Comparison of ENCODE assay signal across 7 cellular contexts in genomic region chr19:47600246-47601179, GRCh38. TPM values are rescaled to one million over a fixed set of nuclear protein-coding genes. Genes with fewer than 3 reads are reported as not detected.
DNase-seq lines count a peak whose midpoint lies in the region; ATAC-seq and TF ChIP-seq lines count a peak whose summit lies in the region.

No MANE protein-coding gene starts in this region.

- peak overlapping the region; percentile 85 for H3K27ac ChIP-seq in hepatocyte

- no peaks in the 10 kb centered on the region for H3K79me2 ChIP-seq in hepatocyte

- no peaks in the 10 kb centered on the region for H3K27me3 ChIP-seq in hepatocyte

- 6% methylated on average over 75 of the region's 77 CpGs for WGBS in hepatocyte (ENCODE audit: low lambda C conversion rate, missing lambda C conversion rate)

- DNase-seq in NCI-H2029 (lab: John Stamatoyannopoulos, UW) (peak; percentile 98), T-helper 9 cell (peak; percentile 97), astrocyte of the hippocampus (ENCODE audit: low read depth, low spot score) (peak; percentile 100), hepatocyte (ENCODE audit: low spot score) (peak; percentile 100), renal cortical epithelial cell (ENCODE audit: low read depth) (peak; percentile 95)

- H3K4me3 ChIP-seq in hepatocyte = peak overlapping the region; percentile 21

- H3K36me3 ChIP-seq in hepatocyte (replicated peaks; ENCODE audit: insufficient read depth, low read depth) = no peaks in the 10 kb centered on the region

- peak overlapping the region; percentile 80 for H3K4me2 ChIP-seq in hepatocyte

- no peaks in the 10 kb centered on the region for H3K9me2 ChIP-seq in hepatocyte (replicated peaks; ENCODE audit: insufficient read depth)

- no peaks in the 10 kb centered on the region for H3K9me3 ChIP-seq in hepatocyte (ENCODE audit: low read depth)

- H2AFZ ChIP-seq in hepatocyte = peak overlapping the region; percentile 64

- H4K20me1 ChIP-seq in hepatocyte (ENCODE audit: insufficient read depth, poor library complexity, severe bottlenecking) = no peaks in the 10 kb centered on the region

- no peak for TF ChIP-seq CTCF in hepatocyte (IDR thresholded peaks at IDR 0.05; ENCODE audit: poor library complexity)

- ATAC-seq in GM18508 (IDR thresholded peaks at IDR 0.05; ENCODE audit: insufficient read depth, unreplicated experiment) = peak; percentile 64
- peak; percentile 96 for ATAC-seq in HG02981 (IDR thresholded peaks at IDR 0.05; ENCODE audit: unreplicated experiment)

- H3K4me1 ChIP-seq in hepatocyte (ENCODE audit: insufficient read depth) = peaks cover 12% of the 10 kb centered on the region

RNA-seq across cellular contexts. Expression of gene BICRA, which starts 8.4 kb away (rescaled TPM):
- 2.2 and 3.4 TPM in 2 replicates for total RNA-seq in hepatocyte
- polyA plus RNA-seq in hepatocyte = 3.4 and 5.4 TPM in 2 replicates
- 7.1 and 18.8 TPM in 2 replicates for total RNA-seq in renal cortical epithelial cell

RNA-seq across cellular contexts. Expression of gene ZNF541, which starts 27.6 kb away (rescaled TPM):
- total RNA-seq in hepatocyte (0.43 TPM in 1 of 2 replicates, not detected in the other), renal cortical epithelial cell (not detected in 2 replicates)
- 0.05 and 0.84 TPM in 2 replicates for polyA plus RNA-seq in hepatocyte

Comparison
In these comparisons a context has a peak if more than half of its experiments do, and no peak if none do; other contexts are left out.
1. Peak in every context shown above with its lines: DNase-seq, ATAC-seq, H3K4me3 ChIP-seq and H3K27ac ChIP-seq.